8 cellular contexts compared by ENCODE assay signal in genomic region chr3:64023187-64023860, GRCh38. TPM values are rescaled to one million over a fixed set of nuclear protein-coding genes. Genes with fewer than 3 reads are reported as not detected.
DNase-seq lines count a peak whose midpoint lies in the region; ATAC-seq and TF ChIP-seq lines count a peak whose summit lies in the region.

Gene PSMD6 (minus strand): TSS chr3:64023494. CDS start chr3:64023419, 75 bp downstream.

- intact Hi-C loops in activated CD4-positive, alpha-beta T cell treated with anti-CD3 and anti-CD28 coated beads for 36 hours (cut with DNase I, micrococcal nuclease) = loop anchor here (1.0 to 5.0 kb wide), 9 partner anchors 43 to 461 kb away; partner anchors contain the start of genes ATXN7 (in 2 of the 2), SCAANT1 (in 2 of the 2) and THOC7 (in 2 of the 2)

- no peaks in the 10 kb centered on the region for H3K9me3 Mint-ChIP-seq in activated CD4-positive, alpha-beta T cell treated with anti-CD3 and anti-CD28 coated beads for 36 hours (ENCODE audit: low read depth)

- POLR2A ChIA-PET in activated CD4-positive, alpha-beta T cell treated with anti-CD3 and anti-CD28 coated beads for 36 hours (lab: Charles Lee) = interaction anchor here (0.7 kb wide), 1 partner anchor 276 kb away, joined by 3 read pairs; no protein-coding TSS in a partner anchor

- H3K36me3 Mint-ChIP-seq in activated CD4-positive, alpha-beta T cell treated with anti-CD3 and anti-CD28 coated beads for 36 hours (ENCODE audit: low read depth) = peaks cover 28% of the 10 kb centered on the region

- peak within 1 kb of the TSS; percentile 92 for H3K27ac Mint-ChIP-seq in activated CD4-positive, alpha-beta T cell treated with anti-CD3 and anti-CD28 coated beads for 36 hours

- peak; percentile 81 for DNase-seq in AG10803 (ENCODE audit: low read depth)
- peak; percentile 66 for DNase-seq in NCI-H460 (ENCODE audit: extremely low read depth, low read depth)
- DNase-seq in activated CD4-positive, alpha-beta T cell treated with anti-CD3 and anti-CD28 coated beads for 36 hours = peak; percentile 96
- DNase-seq in kidney tubule cell (ENCODE audit: low spot score) = peak; percentile 88
- peak; percentile 91 to 93 for DNase-seq in stimulated activated CD4-positive, alpha-beta T cell treated with anti-CD3 and anti-CD28 coated beads, Interleukin-1b, Interleukin-23, amount 100 ng/mL, for 4 hours (ENCODE audit: low read depth in 2 of 2)

- peak within 1 kb of the TSS; percentile 89 for H3K4me3 ChIP-seq in AG10803 (ENCODE audit: low read length)

- peak within 1 kb of the TSS; percentile 72 for H3K4me3 Mint-ChIP-seq in activated CD4-positive, alpha-beta T cell treated with anti-CD3 and anti-CD28 coated beads for 36 hours

- peaks cover 3% of the 10 kb centered on the region for H3K27me3 Mint-ChIP-seq in activated CD4-positive, alpha-beta T cell treated with anti-CD3 and anti-CD28 coated beads for 36 hours

- ATAC-seq in GM18909 (IDR thresholded peaks at IDR 0.05; ENCODE audit: poor library complexity, unreplicated experiment) (peak; percentile 99), HG03175 (IDR thresholded peaks at IDR 0.05; ENCODE audit: unreplicated experiment) (peak; percentile 94)
- ATAC-seq in activated CD4-positive, alpha-beta T cell treated with anti-CD3 and anti-CD28 coated beads for 36 hours = peak; percentile 93

- CTCF ChIA-PET in activated CD4-positive, alpha-beta T cell treated with anti-CD3 and anti-CD28 coated beads for 36 hours (lab: Charles Lee) = interaction anchor here (0.8 to 2.7 kb wide), 12 partner anchors 12 to 460 kb away, joined by 3 to 15 read pairs (median 6); no protein-coding TSS in a partner anchor

- peak within 1 kb of the TSS; percentile 72 for H3K27ac ChIP-seq in cingulate gyrus (ENCODE audit: low read depth, low read length)

- H3K4me1 Mint-ChIP-seq in activated CD4-positive, alpha-beta T cell treated with anti-CD3 and anti-CD28 coated beads for 36 hours = peaks cover 25% of the 10 kb centered on the region

- TF ChIP-seq CTCF in AG10803 (conservative IDR thresholded peaks at IDR 0.05; ENCODE audit: low read length) = peak; percentile 98

RNA-seq across cellular contexts. Expression of gene PSMD6, which starts in this region (rescaled TPM):
- total RNA-seq in NCI-H460 (2014; rRNA removed; shearing (Covaris generic)) = 76.7 and 79.8 TPM in 2 replicates
- polyA plus RNA-seq in NCI-H460 (2014; cell fraction: nucleus; rRNA removed) = 65.8 and 150 TPM in 2 replicates
- 100 to 1,000 TPM; 109 to 117 TPM for total RNA-seq in activated CD4-positive, alpha-beta T cell treated with anti-CD3 and anti-CD28 coated beads for 36 hours

Comparison
In these comparisons a context has a peak if more than half of its experiments do, and no peak if none do; other contexts are left out.
1. Peak in every context shown above with its lines: DNase-seq, ATAC-seq, H3K4me3 ChIP-seq and H3K27ac ChIP-seq.